In the genomic region with DNA sequence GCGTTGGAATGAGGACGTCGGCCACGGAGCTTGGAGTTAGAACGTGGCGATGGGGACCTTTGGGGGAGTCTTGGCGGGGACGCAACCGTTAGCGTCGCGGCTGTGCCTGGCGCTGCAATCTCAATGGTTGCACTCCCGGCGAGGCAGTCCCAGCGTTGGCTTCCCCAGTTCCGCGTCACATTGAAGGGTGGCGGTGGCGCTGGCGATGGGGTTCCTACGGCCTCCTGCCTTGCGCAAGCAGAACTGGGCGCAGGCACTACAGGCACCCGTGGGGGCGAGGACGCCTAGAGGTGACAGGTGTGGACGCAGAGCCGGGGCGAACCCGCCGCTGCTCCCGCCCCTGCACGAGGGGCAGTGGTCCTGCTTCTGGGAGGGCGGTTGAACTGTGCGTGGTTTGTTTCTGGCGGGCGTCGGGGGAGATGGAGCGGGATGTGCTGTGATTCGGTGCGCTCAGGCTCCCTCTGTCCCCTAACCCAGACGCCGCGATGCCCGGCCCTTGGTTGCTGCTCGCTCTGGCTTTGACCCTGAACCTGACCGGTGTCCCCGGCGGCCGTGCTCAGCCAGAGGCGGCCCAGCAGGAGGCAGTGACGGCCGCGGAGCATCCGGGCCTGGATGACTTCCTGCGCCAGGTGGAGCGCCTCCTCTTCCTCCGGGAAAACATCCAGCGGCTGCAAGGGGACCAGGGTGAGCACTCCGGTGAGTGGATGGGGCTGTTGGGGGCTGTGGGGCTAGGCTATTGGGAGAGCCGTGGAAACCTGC, we compare ENCODE assay signal across 10 cellular contexts. TPM values are rescaled to one million over a fixed set of nuclear protein-coding genes. Genes with fewer than 3 reads are reported as not detected.
DNase-seq lines count a peak whose midpoint lies in the region; ATAC-seq and TF ChIP-seq lines count a peak whose summit lies in the region.
"Had no signal": no experiment of that assay in that cellular context is flagged by ENCODE, and none has a peak within 500 bp of the region (broad histone marks: within the 10 kb centered on the region; RNA-seq: fewer than 3 reads in every experiment).

No MANE protein-coding gene starts in this region.

- TF ChIP-seq POLR2A in breast epithelium (IDR thresholded peaks at IDR 0.05), result no peak

- no peaks in the 10 kb centered on the region for H3K36me3 ChIP-seq in breast epithelium
- H3K36me3 ChIP-seq in brain microvascular endothelial cell (replicated peaks), result no peaks in the 10 kb centered on the region
- H3K36me3 ChIP-seq in mesodermal cell (ENCODE audit: control insufficient read depth, insufficient read depth, low read length), result no peaks in the 10 kb centered on the region
- no peaks in the 10 kb centered on the region for H3K36me3 ChIP-seq in upper lobe of right lung
- H3K36me3 ChIP-seq: prostate gland had no signal

- H3K36me3 Mint-ChIP-seq in MCF 10A (ENCODE audit: insufficient read depth, unreplicated experiment), result no peaks in the 10 kb centered on the region

- POLR2A ChIA-PET in MCF 10A (lab: Yijun Ruan, JAX), result no interaction called here

- intact Hi-C loops in breast epithelium (cut with DNase I; ENCODE audit: low total_unique reads) (no loop called here), MCF 10A (cut with micrococcal nuclease) (no loop called here), upper lobe of right lung (cut with DNase I) (no loop called here)

- 3% methylated on average over 54 to 56 of the region's 62 CpGs for WGBS in mesodermal cell (ENCODE audit: insufficient coverage in 2 of 2), 2 experiments

- ATAC-seq in upper lobe of right lung (peak; percentile 74), GM18909 (IDR thresholded peaks at IDR 0.05; ENCODE audit: poor library complexity, unreplicated experiment) (no peak), GM21529 (IDR thresholded peaks at IDR 0.05; ENCODE audit: unreplicated experiment) (no peak)

- H3K4me3 ChIP-seq in breast epithelium, result peak overlapping the region; percentile 10 to 60 (median 25)
- no peak overlapping the region for H3K4me3 ChIP-seq in brain microvascular endothelial cell (ENCODE audit: low read depth, low read length)
- peak overlapping the region; percentile 5 for H3K4me3 ChIP-seq in mesodermal cell (ENCODE audit: extremely low read depth, insufficient read depth, low read length, poor library complexity, severe bottlenecking)
- H3K4me3 ChIP-seq in upper lobe of right lung, result peak overlapping the region; percentile 6

- in situ Hi-C loops in brain microvascular endothelial cell (cut with HindIII; ENCODE audit: low pct_ligation_motif_present, low sequenced_read_pairs), result no loop called here

- TF ChIP-seq CTCF in breast epithelium (IDR thresholded peaks at IDR 0.05) (no peak), MCF 10A (IDR thresholded peaks at IDR 0.05; ENCODE audit: unreplicated experiment) (no peak), brain microvascular endothelial cell (IDR thresholded peaks at IDR 0.05; ENCODE audit: low read depth, low read length, missing control alignments) (peak; percentile 4), upper lobe of right lung (IDR thresholded peaks at IDR 0.05) (no peak)

- H3K27ac ChIP-seq in breast epithelium (no peak overlapping the region), brain microvascular endothelial cell (no peak overlapping the region), mesodermal cell (ENCODE audit: low read depth, low read length, severe bottlenecking) (no peak overlapping the region), upper lobe of right lung (no peak overlapping the region)
- H3K27ac ChIP-seq: prostate gland had no signal

- H3K27ac Mint-ChIP-seq in MCF 10A (ENCODE audit: low read depth, unreplicated experiment), result no peak overlapping the region

- no TSS peak for BruUV-seq in MCF 10A (replicated peaks; lab: Mats Ljungman, UMichigan)

- H3K9me3 ChIP-seq in breast epithelium (no peaks in the 10 kb centered on the region), mesodermal cell (ENCODE audit: control insufficient read depth, low read length) (no peaks in the 10 kb centered on the region), upper lobe of right lung (no peaks in the 10 kb centered on the region)
- H3K9me3 ChIP-seq: prostate gland had no signal

- H3K27me3 ChIP-seq in breast epithelium, result peaks cover 2 to 50% of the 10 kb centered on the region in 2 donors
- peaks cover 44% of the 10 kb centered on the region for H3K27me3 ChIP-seq in brain microvascular endothelial cell (replicated peaks)
- peaks cover 66% of the 10 kb centered on the region for H3K27me3 ChIP-seq in upper lobe of right lung

- DNase-seq in breast epithelium (ENCODE audit: low spot score in 2 of 2), result no peak
- no peak for DNase-seq in MCF 10A (ENCODE audit: unreplicated experiment)
- DNase-seq in brain microvascular endothelial cell, result no peak
- peak; percentile 74 for DNase-seq in upper lobe of right lung
- no peak for DNase-seq in NCI-H1048 (lab: John Stamatoyannopoulos, UW)

- no peaks in the 10 kb centered on the region for H3K4me1 Mint-ChIP-seq in MCF 10A (ENCODE audit: insufficient read depth, unreplicated experiment)

- no peaks in the 10 kb centered on the region for H3K9me3 Mint-ChIP-seq in MCF 10A (ENCODE audit: unreplicated experiment)

- H3K4me1 ChIP-seq in breast epithelium, result peaks cover 0 to 9% of the 10 kb centered on the region in 2 donors
- peaks cover 10% of the 10 kb centered on the region for H3K4me1 ChIP-seq in mesodermal cell (ENCODE audit: control insufficient read depth, insufficient read depth, low read length, poor library complexity, severe bottlenecking)
- H3K4me1 ChIP-seq in upper lobe of right lung, result peaks cover 17% of the 10 kb centered on the region

- no peak overlapping the region for H3K4me3 Mint-ChIP-seq in MCF 10A (ENCODE audit: unreplicated experiment)

- CTCF ChIA-PET in MCF 10A (lab: Yijun Ruan, JAX), result no interaction called here

- H3K27me3 Mint-ChIP-seq in MCF 10A (ENCODE audit: insufficient read depth, unreplicated experiment), result peaks cover 76% of the 10 kb centered on the region

RNA-seq across cellular contexts. Expression of a gene that starts 1.0 kb away (rescaled TPM):
- not detected for total RNA-seq in breast epithelium
- total RNA-seq in MCF 10A (2022), result not detected in 2 replicates
- polyA plus RNA-seq in mesodermal cell (2013, experiment 1 of 2), result 7.4 TPM
- 4.3 TPM for polyA plus RNA-seq in mesodermal cell (2013, experiment 2 of 2)
- total RNA-seq in upper lobe of right lung, result not detected
- total RNA-seq: Daoy had no signal
